Comparison of ENCODE assay signal across 15 cellular contexts in genomic region chr5:62385816-62386400, GRCh38. TPM values are rescaled to one million over a fixed set of nuclear protein-coding genes. Genes with fewer than 3 reads are reported as not detected.
A peak's percentile ranks its signal among the peaks of the same experiment; 100 is the strongest.
DNase-seq lines count a peak whose midpoint lies in the region; ATAC-seq and TF ChIP-seq lines count a peak whose summit lies in the region.
"Had no signal": no experiment of that assay in that cellular context is flagged by ENCODE, and none has a peak within 500 bp of the region (broad histone marks: within the 10 kb centered on the region; RNA-seq: fewer than 3 reads in every experiment).

No MANE protein-coding gene starts in this region.

- no TSS peak for BruUV-seq in mammary epithelial cell (replicated peaks; lab: Mats Ljungman, UMichigan)

- H3K79me2 ChIP-seq in mammary epithelial cell (ENCODE audit: insufficient read depth, low read length): no peaks in the 10 kb centered on the region

- no peak overlapping the region for H3K9ac ChIP-seq in mammary epithelial cell (ENCODE audit: insufficient read depth, low read length)

- H3K4me1 Mint-ChIP-seq in CD8-positive, alpha-beta T cell (ENCODE audit: low read depth): peaks cover 8% of the 10 kb centered on the region
- H3K4me1 Mint-ChIP-seq in nephron progenitor cell: no peaks in the 10 kb centered on the region
- H3K4me1 Mint-ChIP-seq in CD14-positive monocyte: no peaks in the 10 kb centered on the region

- 23% methylated on average over 2 of the region's 2 CpGs for WGBS in mammary epithelial cell (ENCODE audit: low coverage, missing lambda C conversion rate)
- WGBS in lower leg skin, 2 donors: 79 to 81% methylated on average over 2 of the region's 2 CpGs

- ATAC-seq in CD8-positive, alpha-beta T cell: no peak

- no peaks in the 10 kb centered on the region for H3K4me1 ChIP-seq in CD8-positive, alpha-beta T cell (ENCODE audit: insufficient read depth, low read length)
- H3K4me1 ChIP-seq in mammary epithelial cell (ENCODE audit: insufficient read depth, low read length): peaks cover 11% of the 10 kb centered on the region
- H3K4me1 ChIP-seq: colonic mucosa had no signal

- H3K4me3 Mint-ChIP-seq in CD8-positive, alpha-beta T cell: no peak overlapping the region
- no peak overlapping the region for H3K4me3 Mint-ChIP-seq in nephron progenitor cell
- no peak overlapping the region for H3K4me3 Mint-ChIP-seq in CD14-positive monocyte

- no peak overlapping the region for H3K4me3 ChIP-seq in CD8-positive, alpha-beta T cell (ENCODE audit: low read depth, low read length)
- H3K4me3 ChIP-seq in mammary epithelial cell (replicated peaks in 1 of 3; ENCODE audit: insufficient read depth in 1 of 3, low read depth in 2 of 3, low read length in 3 of 3) (no peak overlapping the region), lower leg skin (ENCODE audit: low read depth, poor library complexity, severe bottlenecking) (no peak overlapping the region)
- H3K4me3 ChIP-seq: colonic mucosa had no signal

- no peak for DNase-seq in CD8-positive, alpha-beta T cell
- DNase-seq in mammary epithelial cell (peak; percentile 63), nephron progenitor cell (no peak), CD14-positive monocyte (ENCODE audit: low spot score) (no peak), NCI-H1694 (lab: John Stamatoyannopoulos, UW) (no peak), lower leg skin (ENCODE audit: low spot score in 2 of 2) (no peak)
- DNase-seq: activated effector memory CD4-positive, alpha-beta T cell treated with anti-CD3 and anti-CD28 coated beads, Interleukin-2, amount 50 U/mL, for 16 hours; aorta; colonic mucosa; DMS 273 treated with DMSO at 0.1 percent for 48 hours; midbrain; NCI-H1436; occipital lobe; stimulated activated CD4-positive, alpha-beta T cell treated with anti-CD3 and anti-CD28 coated beads, Interleukin-2, amount 100 ng/mL, for 48 hours had no signal

- peak overlapping the region; percentile 37 for H3K27ac Mint-ChIP-seq in CD8-positive, alpha-beta T cell
- peak overlapping the region; percentile 99 for H3K27ac Mint-ChIP-seq in nephron progenitor cell
- H3K27ac Mint-ChIP-seq in CD14-positive monocyte: no peak overlapping the region

- peak overlapping the region; percentile 26 for H3K4me2 ChIP-seq in mammary epithelial cell (ENCODE audit: insufficient read depth, low read depth, low read length)

- H3K27me3 ChIP-seq in CD8-positive, alpha-beta T cell (ENCODE audit: insufficient read depth, low read length): no peaks in the 10 kb centered on the region
- H3K27me3 ChIP-seq in mammary epithelial cell (ENCODE audit: insufficient read depth, low read length): no peaks in the 10 kb centered on the region
- H3K27me3 ChIP-seq: colonic mucosa had no signal

- CTCF ChIA-PET in CD8-positive, alpha-beta T cell (lab: Charles Lee): no interaction called here
- CTCF ChIA-PET in mammary epithelial cell (lab: Charles Lee; ENCODE audit: low non-redundant PET): no interaction called here

- H3K9me3 ChIP-seq in CD8-positive, alpha-beta T cell (ENCODE audit: low read length): no peaks in the 10 kb centered on the region
- no peaks in the 10 kb centered on the region for H3K9me3 ChIP-seq in mammary epithelial cell (replicated peaks; ENCODE audit: insufficient read depth, low read length)
- H3K9me3 ChIP-seq: colonic mucosa had no signal

- H3K27ac ChIP-seq in CD8-positive, alpha-beta T cell (ENCODE audit: low read depth, low read length): no peak overlapping the region
- H3K27ac ChIP-seq in mammary epithelial cell (ENCODE audit: insufficient read depth, low read depth, low read length): peak overlapping the region; percentile 85
- H3K27ac ChIP-seq: colonic mucosa had no signal

- in situ Hi-C loops in mammary epithelial cell (cut with MboI; ENCODE audit: low sequenced_read_pairs in 2 of 2): no loop called here

- peak; percentile 57; the same call in 1 of the 2 replicates for TF ChIP-seq EP300 in Ishikawa (IDR thresholded peaks at IDR 0.05; ENCODE audit: borderline replicate concordance)

- POLR2A ChIA-PET in CD8-positive, alpha-beta T cell (lab: Charles Lee): interaction anchor here (0.6 to 1.7 kb wide), 2 partner anchors 18 to 42 kb away, joined by 3 to 7 read pairs; partner anchors contain the start of gene DIMT1

- H3K36me3 ChIP-seq in CD8-positive, alpha-beta T cell (ENCODE audit: insufficient read depth, low read length): peaks cover 58% of the 10 kb centered on the region
- H3K36me3 ChIP-seq in mammary epithelial cell (ENCODE audit: insufficient read depth, low read length): peaks cover 25% of the 10 kb centered on the region
- H3K36me3 ChIP-seq: colonic mucosa had no signal

- dilution Hi-C loops in mammary epithelial cell (cut with HindIII; ENCODE audit: low sequenced_read_pairs): no loop called here

- peaks cover 78% of the 10 kb centered on the region for H3K36me3 Mint-ChIP-seq in CD8-positive, alpha-beta T cell
- H3K36me3 Mint-ChIP-seq in nephron progenitor cell (ENCODE audit: low read depth) (peaks cover 38% of the 10 kb centered on the region), CD14-positive monocyte (peaks cover 56 to 76% of the 10 kb centered on the region in 2 donors)

- H3K27me3 Mint-ChIP-seq in CD8-positive, alpha-beta T cell (ENCODE audit: low read depth): no peaks in the 10 kb centered on the region
- H3K27me3 Mint-ChIP-seq in nephron progenitor cell (ENCODE audit: low read depth, poor library complexity) (no peaks in the 10 kb centered on the region), CD14-positive monocyte (ENCODE audit: low read depth in 3 of 3) (no peaks in the 10 kb centered on the region)

- no peaks in the 10 kb centered on the region for H3K9me3 Mint-ChIP-seq in CD8-positive, alpha-beta T cell
- H3K9me3 Mint-ChIP-seq in nephron progenitor cell (no peaks in the 10 kb centered on the region), CD14-positive monocyte (no peaks in the 10 kb centered on the region)

- H2AFZ ChIP-seq in mammary epithelial cell (ENCODE audit: low read depth, low read length): no peak overlapping the region

- TF ChIP-seq POLR2A in lower leg skin (IDR thresholded peaks at IDR 0.05): no peak

- TF ChIP-seq RAD21 in Ishikawa (IDR thresholded peaks at IDR 0.05; ENCODE audit: low read depth): no peak

- no peaks in the 10 kb centered on the region for H4K20me1 ChIP-seq in mammary epithelial cell (ENCODE audit: insufficient read depth, low read length)

- intact Hi-C loops in CD8-positive, alpha-beta T cell (cut with DNase I, micrococcal nuclease): no loop called here
- intact Hi-C loops in mammary epithelial cell (cut with micrococcal nuclease) (no loop called here), CD14-positive monocyte (cut with micrococcal nuclease) (no loop called here), lower leg skin (cut with DNase I; ENCODE audit: low total_unique reads) (no loop called here)

- TF ChIP-seq CTCF in CD8-positive, alpha-beta T cell (IDR thresholded peaks at IDR 0.05): no peak
- no peak for TF ChIP-seq CTCF in mammary epithelial cell (conservative IDR thresholded peaks at IDR 0.05 in 1 of 2, IDR thresholded peaks at IDR 0.05 in 1 of 2; ENCODE audit: extremely low read depth in 1 of 2, insufficient read depth in 1 of 2, low read depth in 1 of 2, low read length in 2 of 2)
- TF ChIP-seq CTCF in nephron progenitor cell (IDR thresholded peaks at IDR 0.05): no peak
- TF ChIP-seq CTCF in CD14-positive monocyte (IDR thresholded peaks at IDR 0.05): no peak
- no peak for TF ChIP-seq CTCF in lower leg skin (IDR thresholded peaks at IDR 0.05)

TF ChIP-seq in Ishikawa, 13 proteins besides CTCF, POLR2A, EP300 and RAD21:
- peak; percentile 54; the same call in 1 of the 2 replicates for TF ChIP-seq TCF12 (IDR thresholded peaks at IDR 0.05; ENCODE audit: low read depth)
- TF ChIP-seq REST (IDR thresholded peaks at IDR 0.05; ENCODE audit: low read depth): no peak
- TF ChIP-seq CEBPB (IDR thresholded peaks at IDR 0.05): no peak
- TF ChIP-seq TEAD4 (IDR thresholded peaks at IDR 0.05): peak; percentile 68
- peak; percentile 81 for TF ChIP-seq NFIC (IDR thresholded peaks at IDR 0.05)

RNA-seq across cellular contexts. Expression of gene DIMT1, which starts 17.8 kb away (rescaled TPM):
- 10 to 100 TPM; 22.8 to 23.7 TPM for total RNA-seq in CD8-positive, alpha-beta T cell
- 10 to 100 TPM; 27.7 to 34.7 TPM for total RNA-seq in mammary epithelial cell
- polyA plus RNA-seq in mammary epithelial cell: 30.0 TPM
- 3.6 TPM for polyA minus RNA-seq in mammary epithelial cell
- polyA plus RNA-seq in CD14-positive monocyte: 10 to 100 TPM; 25.1 to 27.6 TPM
- 10 to 100 TPM; 13.4 to 18.9 (median 15.4) TPM for total RNA-seq in lower leg skin

RNA-seq across cellular contexts. Expression of gene IPO11, which starts 26.7 kb away (rescaled TPM):
- total RNA-seq in CD8-positive, alpha-beta T cell: 10 to 100 TPM; 17.0 to 17.2 TPM
- 10 to 100 TPM; 27.8 to 45.2 TPM for total RNA-seq in mammary epithelial cell
- 21.2 TPM for polyA plus RNA-seq in mammary epithelial cell
- polyA minus RNA-seq in mammary epithelial cell: 120 TPM
- 1 to 10 TPM; 5.3 to 5.5 TPM for polyA plus RNA-seq in CD14-positive monocyte
- 10 to 100 TPM; 12.9 to 21.8 (median 15.2) TPM for total RNA-seq in lower leg skin

Comparison
In these comparisons a context has a peak if more than half of its experiments do, and no peak if none do; other contexts are left out.
1. H3K27ac Mint-ChIP-seq: peak in CD8-positive, alpha-beta T cell (single experiment) and nephron progenitor cell (single experiment); none in CD14-positive monocyte (0 of 7).